Comparison of ENCODE assay signal across 1 cellular context in genomic region chr13:43936630-43937029, GRCh38.
TF ChIP-seq lines count a peak whose summit lies in the region.

No MANE protein-coding gene starts in this region.

TF ChIP-seq in GM23338, 12 proteins besides CTCF, POLR2A, EP300 and RAD21 (continued from another document):
- no peak for TF ChIP-seq ETS1 (IDR thresholded peaks at IDR 0.05)
- TF ChIP-seq NANOG (IDR thresholded peaks at IDR 0.05; ENCODE audit: borderline replicate concordance), result no peak
- no peak for TF ChIP-seq EZH2phosphoT487 (IDR thresholded peaks at IDR 0.05; ENCODE audit: unreplicated experiment)
- TF ChIP-seq, protein P1, sequence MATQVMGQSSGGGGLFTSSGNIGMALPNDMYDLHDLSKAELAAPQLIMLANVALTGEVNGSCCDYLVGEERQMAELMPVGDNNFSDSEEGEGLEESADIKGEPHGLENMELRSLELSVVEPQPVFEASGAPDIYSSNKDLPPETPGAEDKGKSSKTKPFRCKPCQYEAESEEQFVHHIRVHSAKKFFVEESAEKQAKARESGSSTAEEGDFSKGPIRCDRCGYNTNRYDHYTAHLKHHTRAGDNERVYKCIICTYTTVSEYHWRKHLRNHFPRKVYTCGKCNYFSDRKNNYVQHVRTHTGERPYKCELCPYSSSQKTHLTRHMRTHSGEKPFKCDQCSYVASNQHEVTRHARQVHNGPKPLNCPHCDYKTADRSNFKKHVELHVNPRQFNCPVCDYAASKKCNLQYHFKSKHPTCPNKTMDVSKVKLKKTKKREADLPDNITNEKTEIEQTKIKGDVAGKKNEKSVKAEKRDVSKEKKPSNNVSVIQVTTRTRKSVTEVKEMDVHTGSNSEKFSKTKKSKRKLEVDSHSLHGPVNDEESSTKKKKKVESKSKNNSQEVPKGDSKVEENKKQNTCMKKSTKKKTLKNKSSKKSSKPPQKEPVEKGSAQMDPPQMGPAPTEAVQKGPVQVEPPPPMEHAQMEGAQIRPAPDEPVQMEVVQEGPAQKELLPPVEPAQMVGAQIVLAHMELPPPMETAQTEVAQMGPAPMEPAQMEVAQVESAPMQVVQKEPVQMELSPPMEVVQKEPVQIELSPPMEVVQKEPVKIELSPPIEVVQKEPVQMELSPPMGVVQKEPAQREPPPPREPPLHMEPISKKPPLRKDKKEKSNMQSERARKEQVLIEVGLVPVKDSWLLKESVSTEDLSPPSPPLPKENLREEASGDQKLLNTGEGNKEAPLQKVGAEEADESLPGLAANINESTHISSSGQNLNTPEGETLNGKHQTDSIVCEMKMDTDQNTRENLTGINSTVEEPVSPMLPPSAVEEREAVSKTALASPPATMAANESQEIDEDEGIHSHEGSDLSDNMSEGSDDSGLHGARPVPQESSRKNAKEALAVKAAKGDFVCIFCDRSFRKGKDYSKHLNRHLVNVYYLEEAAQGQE (IDR thresholded peaks at IDR 0.05; ENCODE audit: unreplicated experiment), result no peak
- no peak for TF ChIP-seq POLR2AphosphoS5 (IDR thresholded peaks at IDR 0.05; ENCODE audit: low read depth)
